ENCODE assay signal across 1 cellular context in the genomic region with DNA sequence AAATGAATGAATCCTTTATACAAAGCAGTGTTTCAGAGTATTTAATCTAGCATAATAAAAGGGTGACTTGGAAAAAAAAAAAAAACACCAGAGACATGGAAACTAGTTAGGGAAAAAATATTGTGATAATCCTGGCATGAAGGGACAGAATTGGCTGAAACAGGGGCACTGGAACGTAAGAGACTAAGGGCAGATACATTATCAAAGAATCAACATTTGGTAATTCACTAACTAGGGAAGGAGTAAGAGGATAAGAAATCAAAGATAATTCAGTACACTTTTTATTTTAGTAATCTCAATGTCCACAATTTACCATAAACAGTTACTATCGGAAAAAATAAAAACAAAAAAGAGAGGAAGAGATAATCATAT.
TF ChIP-seq lines count a peak whose summit lies in the region.

No MANE protein-coding gene starts in this region.

TF ChIP-seq in IMR-90, 13 proteins besides CTCF, POLR2A, EP300 and RAD21 (continued from another document):
- TF ChIP-seq MAFK (IDR thresholded peaks at IDR 0.05; ENCODE audit: low read depth, low read length) (no peak), CEBPB (IDR thresholded peaks at IDR 0.05; ENCODE audit: low read depth, low read length) (no peak)
